ENCODE assay signal across 8 cellular contexts in the genomic region with DNA sequence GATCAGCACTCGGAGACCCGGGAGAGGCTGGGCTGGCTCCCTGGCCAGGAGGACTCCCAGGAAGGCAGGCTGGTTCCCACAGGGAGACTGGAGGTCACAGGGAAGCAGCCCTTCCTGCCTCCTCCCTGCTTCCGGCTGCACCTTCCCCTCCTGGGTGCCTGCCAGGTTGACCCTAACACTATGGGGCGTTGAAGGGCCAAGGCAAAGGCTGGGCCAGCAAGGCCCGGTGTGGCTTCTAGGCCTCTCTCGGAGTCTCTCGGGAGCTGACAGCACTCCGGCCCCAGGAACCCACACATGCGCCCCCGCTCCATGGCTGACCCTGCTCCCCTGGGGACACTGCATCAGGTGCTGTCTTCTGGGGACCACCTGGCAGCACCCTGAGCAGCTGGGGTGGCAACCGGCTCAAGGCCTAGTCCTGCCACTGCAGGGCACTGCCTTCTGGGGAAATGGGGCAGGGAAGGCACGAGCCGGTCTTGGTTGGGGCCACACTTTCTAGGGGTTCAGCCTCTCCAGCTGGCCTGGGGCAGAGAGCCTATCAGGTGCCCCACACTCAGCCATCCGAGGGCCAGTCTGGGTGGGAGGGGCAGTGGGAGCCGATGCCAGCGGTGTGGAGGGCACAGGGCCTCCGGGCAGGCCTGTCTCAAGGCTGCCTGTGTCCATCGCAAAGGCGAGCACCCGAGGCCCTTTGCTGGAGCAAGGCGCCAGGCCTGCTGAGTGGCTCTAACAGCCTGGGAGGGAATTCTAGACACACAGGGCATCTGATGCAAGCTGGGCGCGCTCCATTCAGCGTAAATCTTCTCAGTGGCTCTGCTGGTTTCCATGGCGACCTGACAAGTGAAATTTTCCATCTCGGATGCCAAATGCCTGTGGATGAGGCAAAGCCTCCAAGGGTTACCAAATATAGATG. TPM values are rescaled to one million over a fixed set of nuclear protein-coding genes. Genes with fewer than 3 reads are reported as not detected.
DNase-seq lines count a peak whose midpoint lies in the region; ATAC-seq and TF ChIP-seq lines count a peak whose summit lies in the region.

No MANE protein-coding gene starts in this region.

- peak overlapping the region; percentile 56 for H3K9ac ChIP-seq in adipocyte (ENCODE audit: low read length)

- DNase-seq in DMS 273 treated with DMSO at 0.1 percent for 48 hours (lab: John Stamatoyannopoulos, UW) (peak; percentile 55), adipocyte (ENCODE audit: low read depth) (peak; percentile 100), heart left ventricle (peak; percentile 76 to 89 (median 85)), psoas muscle (peak; percentile 84 to 88), NCI-H1092 treated with DMSO at 0.1 percent for 48 hours (lab: John Stamatoyannopoulos, UW) (no peak), SIG-M5 treated with dmso at 0.1 percent for 504 hours (lab: John Stamatoyannopoulos, UW; ENCODE audit: unreplicated experiment) (no peak)

- peaks cover 77% of the 10 kb centered on the region for H3K4me1 ChIP-seq in adipocyte (ENCODE audit: control insufficient read depth, insufficient read depth, low read length)
- peaks cover 10 to 99% (median 90%) of the 10 kb centered on the region in 12 donors for H3K4me1 ChIP-seq in heart left ventricle
- H3K4me1 ChIP-seq in psoas muscle, result peaks cover 100% of the 10 kb centered on the region

- TF ChIP-seq CTCF in heart left ventricle (IDR thresholded peaks at IDR 0.05) (no peak), psoas muscle (IDR thresholded peaks at IDR 0.05) (no peak)

- no peaks in the 10 kb centered on the region for H3K9me3 ChIP-seq in adipocyte (ENCODE audit: control insufficient read depth, low read length)
- no peaks in the 10 kb centered on the region for H3K9me3 ChIP-seq in heart left ventricle
- no peaks in the 10 kb centered on the region for H3K9me3 ChIP-seq in psoas muscle

- H3K27ac ChIP-seq in heart left ventricle, result peak overlapping the region; percentile 72 to 98 (median 90)
- H3K27ac ChIP-seq in psoas muscle, result peak overlapping the region; percentile 86

- H3K27me3 ChIP-seq in adipocyte (replicated peaks; ENCODE audit: control insufficient read depth, insufficient read depth, low read length) (no peaks in the 10 kb centered on the region), heart left ventricle (peaks cover 0 to 2% (median 0%) of the 10 kb centered on the region in 9 donors), psoas muscle (ENCODE audit: insufficient read depth in 3 of 3, low read length in 2 of 3) (no peaks in the 10 kb centered on the region)

- peak; percentile 5 to 57 (median 38) for ATAC-seq in heart left ventricle
- peak; percentile 7 to 32 (median 17) for ATAC-seq in psoas muscle
- no peak for ATAC-seq in GM18870 (IDR thresholded peaks at IDR 0.05; ENCODE audit: unreplicated experiment)
- no peak for ATAC-seq in GM18868 (IDR thresholded peaks at IDR 0.05; ENCODE audit: unreplicated experiment)

- no peak overlapping the region for H3K4me3 ChIP-seq in adipocyte (ENCODE audit: low read length)
- H3K4me3 ChIP-seq in heart left ventricle, result no peak overlapping the region
- H3K4me3 ChIP-seq in psoas muscle, result no peak overlapping the region

- no peaks in the 10 kb centered on the region for H3K36me3 ChIP-seq in adipocyte (ENCODE audit: control insufficient read depth, insufficient read depth, low read length, severe bottlenecking)
- no peaks in the 10 kb centered on the region for H3K36me3 ChIP-seq in heart left ventricle
- H3K36me3 ChIP-seq in psoas muscle (ENCODE audit: insufficient read depth in 1 of 2, low read depth in 1 of 2), result no peaks in the 10 kb centered on the region

- no peak for TF ChIP-seq POLR2A in heart left ventricle (IDR thresholded peaks at IDR 0.05)

- 53 to 71% (median 57%) methylated on average over 6 to 26 of the region's 26 CpGs for WGBS in heart left ventricle, 4 donors
- 43 to 54% (median 44%) methylated on average over 25 to 26 of the region's 26 CpGs for WGBS in psoas muscle, 3 donors

- intact Hi-C loops in heart left ventricle (cut with DNase I) (no loop called here), psoas muscle (cut with DNase I) (no loop called here)

RNA-seq across cellular contexts. Expression of gene MTSS2, which starts 5.6 kb away (rescaled TPM):
- total RNA-seq in heart left ventricle (10 to 100 TPM; 51.9 to 90.9 (median 72.2) TPM), psoas muscle (100 to 1,000 TPM; 104 to 166 (median 110) TPM)
- polyA plus RNA-seq in heart left ventricle (10 to 100 TPM; 58.8 to 97.1 TPM), psoas muscle (100 to 1,000 TPM in 1 of 3 donors, 10 to 100 TPM in 2; 50.0 to 120 (median 94.3) TPM)

RNA-seq across cellular contexts. Expression of gene IL34, which starts 45.1 kb away (rescaled TPM):
- total RNA-seq in heart left ventricle (1 to 10 TPM in 8 of 9 donors, under 1 TPM in 1; 0.49 to 6.5 (median 2.7) TPM), psoas muscle (10 to 100 TPM in 2 of 4 donors, 1 to 10 TPM in 2; 6.5 to 18.5 (median 9.0) TPM)
- polyA plus RNA-seq in heart left ventricle (1 to 10 TPM in 1 of 2 donors, under 1 TPM in 1; 0.82 to 2.3 TPM), psoas muscle (1 to 10 TPM in 2 of 3 donors, under 1 TPM in 1; 0.89 to 3.7 (median 2.2) TPM)

Comparison
In these comparisons a context has a peak if more than half of its experiments do, and no peak if none do; other contexts are left out.
1. DNase-seq: peak in DMS 273 treated with DMSO at 0.1 percent for 48 hours (single experiment), adipocyte (single experiment), heart left ventricle (5 of 5) and psoas muscle (2 of 2); none in NCI-H1092 treated with DMSO at 0.1 percent for 48 hours (single experiment) and SIG-M5 treated with dmso at 0.1 percent for 504 hours (single experiment).
2. ATAC-seq: peak in heart left ventricle (4 of 4) and psoas muscle (4 of 4); none in GM18870 (single experiment) and GM18868 (single experiment).